26 cellular contexts compared by ENCODE assay signal in genomic region chr20:6611911-6612614, GRCh38.
DNase-seq lines count a peak whose midpoint lies in the region; ATAC-seq, FAIRE-seq and TF ChIP-seq lines count a peak whose summit lies in the region.
"Had no signal": no experiment of that assay in that cellular context is flagged by ENCODE, and none has a peak within 500 bp of the region (broad histone marks: within the 10 kb centered on the region; RNA-seq: fewer than 3 reads in every experiment).

No MANE protein-coding gene starts in this region.

- peak overlapping the region; percentile 15 to 58 (median 46) for H3K4me3 Mint-ChIP-seq in immature natural killer cell
- H3K4me3 Mint-ChIP-seq: activated CD4-positive, alpha-beta T cell treated with anti-CD3 and anti-CD28 coated beads, Interleukin-2, amount 10 ng/mL, durations not matched to agents 7 days and 5 days; activated naive CD8-positive, alpha-beta T cell; H9; stimulated activated memory B cell treated with anti-CD40 and anti-IgM and Interleukin-4, amounts not matched to agents 10 μg/mL and 1 μg/mL and 100 μg/mL, for 72 hours had no signal

- H3F3A ChIP-seq in PC-3 (ENCODE audit: low read length, unreplicated experiment) = no peaks in the 10 kb centered on the region

- DNase-seq in HuH-7 (ENCODE audit: low spot score) (peak; percentile 53), PC-3 (peak; percentile 42), immature natural killer cell (no peak), pancreas (peak in 2 of 6 donors; percentile 19 to 21), small intestine (no peak), left ventricle myocardium inferior (no peak), hepatic stellate cell (ENCODE audit: low spot score) (no peak)
- DNase-seq: activated CD4-positive, alpha-beta T cell treated with anti-CD3 and anti-CD28 coated beads, Interleukin-2, amount 10 ng/mL, durations not matched to agents 7 days and 5 days; activated effector memory CD4-positive, alpha-beta T cell treated with Interleukin-2 at 50 U/mL for 16 hours; activated T-cell treated with anti-CD3 and anti-CD28 coated beads, Interleukin-2, amount 50 U/mL, for 1 hour; H9; NCI-H1092 treated with DMSO at 0.1 percent for 48 hours; NCI-H1694 treated with DMSO at 0.1 percent for 48 hours; NCI-H2171 treated with DMSO at 0.1 percent for 48 hours; NCI-H524 treated with DMSO at 0.1 percent for 48 hours; occipital lobe; SJCRH30; T1000; transverse colon; WERI-Rb-1 had no signal

- POLR2A ChIA-PET in PC-3 (lab: Charles Lee; ENCODE audit: unreplicated experiment) = no interaction called here

- H3K9me3 Mint-ChIP-seq in immature natural killer cell = peaks cover 0 to 4% (median under 1%) of the 10 kb centered on the region in 6 donors
- H3K9me3 Mint-ChIP-seq: H9 had no signal

- peaks cover 22% of the 10 kb centered on the region for H3K27me3 ChIP-seq in PC-3 (ENCODE audit: low read length)
- no peaks in the 10 kb centered on the region for H3K27me3 ChIP-seq in pancreas
- no peaks in the 10 kb centered on the region for H3K27me3 ChIP-seq in small intestine (ENCODE audit: control insufficient read depth in 2 of 2, insufficient read depth in 2 of 2, low read length in 2 of 2)
- H3K27me3 ChIP-seq in left ventricle myocardium inferior (ENCODE audit: low read depth) = no peaks in the 10 kb centered on the region
- H3K27me3 ChIP-seq: BLaER1 treated with 17β-estradiol and CSF1 and Interleukin-3, amounts not matched to agents 10 nM and 100 nM; breast epithelium; SJCRH30; transverse colon had no signal

- no peaks in the 10 kb centered on the region for H3K79me2 ChIP-seq in PC-3 (ENCODE audit: low read length)

- H3K4me1 ChIP-seq in PC-3 (ENCODE audit: insufficient read depth, low read length) = peaks cover 16% of the 10 kb centered on the region
- peaks cover 7 to 14% (median 7%) of the 10 kb centered on the region in 3 donors for H3K4me1 ChIP-seq in pancreas
- H3K4me1 ChIP-seq in small intestine (ENCODE audit: control insufficient read depth in 2 of 2, insufficient read depth in 1 of 2, low read depth in 1 of 2, low read length in 1 of 2) = no peaks in the 10 kb centered on the region
- no peaks in the 10 kb centered on the region for H3K4me1 ChIP-seq in left ventricle myocardium inferior
- H3K4me1 ChIP-seq: BLaER1 treated with 17β-estradiol and CSF1 and Interleukin-3, amounts not matched to agents 10 nM and 100 nM; breast epithelium; SJCRH30; transverse colon had no signal

- TF ChIP-seq CTCF in PC-3 (conservative IDR thresholded peaks at IDR 0.05; ENCODE audit: low read depth, low read length) = no peak
- TF ChIP-seq CTCF in pancreas (IDR thresholded peaks at IDR 0.05) = no peak
- no peak for TF ChIP-seq CTCF in left ventricle myocardium inferior (IDR thresholded peaks at IDR 0.05; ENCODE audit: borderline replicate concordance)

- no peaks in the 10 kb centered on the region for H3K36me3 Mint-ChIP-seq in immature natural killer cell
- H3K36me3 Mint-ChIP-seq: activated naive CD8-positive, alpha-beta T cell; stimulated activated memory B cell treated with anti-CD40 and anti-IgM and Interleukin-4, amounts not matched to agents 10 μg/mL and 1 μg/mL and 100 μg/mL, for 72 hours had no signal

- H3K4me3 ChIP-seq in PC-3 (ENCODE audit: low read length) = no peak overlapping the region
- H3K4me3 ChIP-seq in pancreas = no peak overlapping the region
- no peak overlapping the region for H3K4me3 ChIP-seq in small intestine (ENCODE audit: low read depth in 1 of 2, low read length in 2 of 2)
- no peak overlapping the region for H3K4me3 ChIP-seq in left ventricle myocardium inferior
- H3K4me3 ChIP-seq: BLaER1 treated with 17β-estradiol and CSF1 and Interleukin-3, amounts not matched to agents 10 nM and 100 nM; breast epithelium; SJCRH30; transverse colon had no signal

- H3K36me3 ChIP-seq in PC-3 (ENCODE audit: low read depth, low read length) = no peaks in the 10 kb centered on the region
- no peaks in the 10 kb centered on the region for H3K36me3 ChIP-seq in pancreas
- H3K36me3 ChIP-seq in small intestine (ENCODE audit: control insufficient read depth in 2 of 2, insufficient read depth in 2 of 2, low read length in 2 of 2) = no peaks in the 10 kb centered on the region
- H3K36me3 ChIP-seq in left ventricle myocardium inferior = no peaks in the 10 kb centered on the region
- H3K36me3 ChIP-seq: BLaER1 treated with 17β-estradiol and CSF1 and Interleukin-3, amounts not matched to agents 10 nM and 100 nM; breast epithelium; SJCRH30; transverse colon; WERI-Rb-1 had no signal

- no peak overlapping the region for H3K9ac ChIP-seq in PC-3 (ENCODE audit: low read length)
- H3K9ac ChIP-seq: BLaER1 treated with 17β-estradiol and CSF1 and Interleukin-3, amounts not matched to agents 10 nM and 100 nM had no signal

- H3K27ac ChIP-seq in PC-3 (ENCODE audit: low read length) = no peak overlapping the region
- peak overlapping the region; percentile 56 to 91 (median 68) for H3K27ac ChIP-seq in pancreas
- H3K27ac ChIP-seq in small intestine (ENCODE audit: low read depth in 1 of 2, low read length in 1 of 2) = no peak overlapping the region
- H3K27ac ChIP-seq in left ventricle myocardium inferior (replicated peaks) = no peak overlapping the region
- H3K27ac ChIP-seq: BLaER1 treated with 17β-estradiol and CSF1 and Interleukin-3, amounts not matched to agents 10 nM and 100 nM; breast epithelium; HL-60; SJCRH30; transverse colon; WERI-Rb-1 had no signal

- whole genome bisulfite sequencing in pancreas, 2 donors = 49 to 63% methylated on average over 2 of the region's 2 CpGs
- 92 to 95% (median 94%) methylated on average over 2 of the region's 2 CpGs for WGBS in small intestine, 3 donors

- H3K27me3 Mint-ChIP-seq in immature natural killer cell (ENCODE audit: low read depth in 3 of 3) = no peaks in the 10 kb centered on the region
- H3K27me3 Mint-ChIP-seq: activated CD4-positive, alpha-beta T cell treated with anti-CD3 and anti-CD28 coated beads, Interleukin-2, amount 10 ng/mL, durations not matched to agents 7 days and 5 days; stimulated activated memory B cell treated with anti-CD40 and anti-IgM and Interleukin-4, amounts not matched to agents 10 μg/mL and 1 μg/mL and 100 μg/mL, for 72 hours had no signal

- peaks cover 28 to 38% of the 10 kb centered on the region in 2 donors for H3K4me1 Mint-ChIP-seq in immature natural killer cell
- H3K4me1 Mint-ChIP-seq: activated CD4-positive, alpha-beta T cell treated with anti-CD3 and anti-CD28 coated beads, Interleukin-2, amount 10 ng/mL, durations not matched to agents 7 days and 5 days; H9; stimulated activated memory B cell treated with anti-CD40 and anti-IgM and Interleukin-4, amounts not matched to agents 10 μg/mL and 1 μg/mL and 100 μg/mL, for 72 hours had no signal

- FAIRE-seq in pancreas (lab: Jason Lieb, UNC) (no peak), small intestine (lab: Jason Lieb, UNC) (no peak)
- FAIRE-seq: G401.6 had no signal

- intact Hi-C loops in PC-3 (cut with micrococcal nuclease) (no loop called here), pancreas (cut with DNase I) (no loop called here), left ventricle myocardium inferior (cut with micrococcal nuclease) (no loop called here)

- BruUV-seq in PC-3 (replicated peaks; lab: Mats Ljungman, UMichigan) = no TSS peak

- no peaks in the 10 kb centered on the region for H4K20me1 ChIP-seq in PC-3 (ENCODE audit: low read length)
- H4K20me1 ChIP-seq: BLaER1 treated with 17β-estradiol and CSF1 and Interleukin-3, amounts not matched to agents 10 nM and 100 nM had no signal

- H3K4me2 ChIP-seq in PC-3 (ENCODE audit: low read length) = no peak overlapping the region
- H3K4me2 ChIP-seq: BLaER1 treated with 17β-estradiol and CSF1 and Interleukin-3, amounts not matched to agents 10 nM and 100 nM had no signal

- H2AFZ ChIP-seq in PC-3 (ENCODE audit: low read length) = no peak overlapping the region

- peak overlapping the region in 5 of 6 donors; percentile 44 to 71 (median 65) for H3K27ac Mint-ChIP-seq in immature natural killer cell
- H3K27ac Mint-ChIP-seq: activated CD4-positive, alpha-beta T cell treated with anti-CD3 and anti-CD28 coated beads, Interleukin-2, amount 10 ng/mL, durations not matched to agents 7 days and 5 days; activated naive CD8-positive, alpha-beta T cell; H9; stimulated activated memory B cell treated with anti-CD40 and anti-IgM and Interleukin-4, amounts not matched to agents 10 μg/mL and 1 μg/mL and 100 μg/mL, for 72 hours had no signal

- CTCF ChIA-PET in PC-3 (lab: Charles Lee) = no interaction called here

- ATAC-seq in PC-3 (no peak), pancreas (peak; percentile 95 to 98 (median 96))
- ATAC-seq: stimulated activated memory B cell treated with anti-CD40 and anti-IgM and Interleukin-4, amounts not matched to agents 10 μg/mL and 1 μg/mL and 100 μg/mL, for 72 hours had no signal

- H3K9me3 ChIP-seq in PC-3 (ENCODE audit: low read length) = no peaks in the 10 kb centered on the region
- H3K9me3 ChIP-seq in pancreas = no peaks in the 10 kb centered on the region
- H3K9me3 ChIP-seq in small intestine (ENCODE audit: control insufficient read depth, low read depth) = no peaks in the 10 kb centered on the region
- H3K9me3 ChIP-seq in left ventricle myocardium inferior (replicated peaks) = no peaks in the 10 kb centered on the region
- H3K9me3 ChIP-seq: breast epithelium, SJCRH30, transverse colon had no signal

- no peaks in the 10 kb centered on the region for H3K9me2 ChIP-seq in PC-3 (replicated peaks; ENCODE audit: low read length)

Comparison
In these comparisons a context has a peak if more than half of its experiments do, and no peak if none do; other contexts are left out.
1. DNase-seq: peak in HuH-7 (single experiment) and PC-3 (single experiment); none in immature natural killer cell (0 of 3), small intestine (single experiment), left ventricle myocardium inferior (single experiment) and hepatic stellate cell (single experiment).
2. H3K27ac ChIP-seq: peak in pancreas (4 of 4); none in PC-3 (single experiment), small intestine (0 of 2) and left ventricle myocardium inferior (single experiment).